ENCODE assay signal across 28 cellular contexts in the genomic region with DNA sequence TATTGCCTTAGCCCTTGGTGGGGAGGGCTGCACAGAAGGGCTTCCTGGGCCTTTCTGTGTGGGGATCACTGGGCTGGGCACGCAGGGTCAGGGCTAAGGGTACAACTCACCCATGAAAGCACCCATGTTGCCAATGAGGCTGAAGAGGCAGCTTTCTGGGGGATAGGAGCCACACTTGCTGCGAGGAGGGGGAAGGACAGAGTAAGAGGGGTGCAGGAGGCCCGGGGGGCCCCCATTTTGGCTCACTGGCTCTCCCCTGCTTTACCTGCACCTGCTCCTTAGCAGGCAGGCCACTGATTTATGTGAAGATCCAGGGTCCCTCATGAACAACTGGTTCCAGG. TPM values are rescaled to one million over a fixed set of nuclear protein-coding genes. Genes with fewer than 3 reads are reported as not detected.
DNase-seq lines count a peak whose midpoint lies in the region; ATAC-seq, FAIRE-seq and TF ChIP-seq lines count a peak whose summit lies in the region.
"Had no signal": no experiment of that assay in that cellular context is flagged by ENCODE, and none has a peak within 500 bp of the region (broad histone marks: within the 10 kb centered on the region; RNA-seq: fewer than 3 reads in every experiment).

No MANE protein-coding gene starts in this region.

- no peak for TF ChIP-seq POLR2A in upper lobe of left lung (IDR thresholded peaks at IDR 0.05)

- H3K9me3 Mint-ChIP-seq in activated naive CD8-positive, alpha-beta T cell (ENCODE audit: low read depth) = no peaks in the 10 kb centered on the region
- H3K9me3 Mint-ChIP-seq in activated naive CD8-positive, alpha-beta T cell treated with anti-CD3 and anti-CD28 coated beads, Interleukin-2, amount 50 U/mL, for 24 hours = no peaks in the 10 kb centered on the region
- no peaks in the 10 kb centered on the region for H3K9me3 Mint-ChIP-seq in activated T-helper 1 cell treated with anti-CD3 and anti-CD28 coated beads, Interleukin-12 subunit alpha, Interleukin-12 subunit beta, Interleukin-2, Interleukin-4 antibody, amounts not matched to agents 30 ng/mL and 10 ng/mL and 1 ng/mL, durations not matched to agents 14 hours and 24 hours and 36 hours
- no peaks in the 10 kb centered on the region for H3K9me3 Mint-ChIP-seq in nephron
- H3K9me3 Mint-ChIP-seq: activated CD4-positive, alpha-beta memory T cell treated with anti-CD3 and anti-CD28 coated beads, Interleukin-2, amount 10 ng/mL, durations not matched to agents 7 days and 5 days had no signal

- H3K27ac ChIP-seq in upper lobe of left lung = peak overlapping the region in 3 of 4 donors; percentile 31 to 92 (median 87)
- H3K27ac ChIP-seq in pancreas = no peak overlapping the region
- H3K27ac ChIP-seq in kidney (ENCODE audit: low read depth in 2 of 2, low read length in 2 of 2) = no peak overlapping the region
- H3K27ac ChIP-seq: suprapubic skin had no signal

- H3K27me3 ChIP-seq in upper lobe of left lung (no peaks in the 10 kb centered on the region), pancreas (no peaks in the 10 kb centered on the region)
- H3K27me3 ChIP-seq: left lung, suprapubic skin had no signal

- H3K4me3 ChIP-seq in upper lobe of left lung (no peak overlapping the region), pancreas (no peak overlapping the region), kidney (ENCODE audit: low read length in 2 of 2) (peak overlapping the region in 1 of 2 donors; percentile 21)
- H3K4me3 ChIP-seq: left lung, suprapubic skin had no signal

- H3K4me1 Mint-ChIP-seq in activated naive CD8-positive, alpha-beta T cell (ENCODE audit: low read depth) = peaks cover 44% of the 10 kb centered on the region
- peaks cover 49% of the 10 kb centered on the region for H3K4me1 Mint-ChIP-seq in activated naive CD8-positive, alpha-beta T cell treated with anti-CD3 and anti-CD28 coated beads, Interleukin-2, amount 50 U/mL, for 24 hours
- peaks cover 23% of the 10 kb centered on the region for H3K4me1 Mint-ChIP-seq in activated T-helper 1 cell treated with anti-CD3 and anti-CD28 coated beads, Interleukin-12 subunit alpha, Interleukin-12 subunit beta, Interleukin-2, Interleukin-4 antibody, amounts not matched to agents 30 ng/mL and 10 ng/mL and 1 ng/mL, durations not matched to agents 14 hours and 24 hours and 36 hours (ENCODE audit: low read depth)
- peaks cover 19% of the 10 kb centered on the region for H3K4me1 Mint-ChIP-seq in nephron

- intact Hi-C loops in activated T-helper 1 cell treated with anti-CD3 and anti-CD28 coated beads, Interleukin-12 subunit alpha, Interleukin-12 subunit beta, Interleukin-2, Interleukin-4 antibody, amounts not matched to agents 30 ng/mL and 10 ng/mL and 1 ng/mL, durations not matched to agents 14 hours and 24 hours and 36 hours (cut with micrococcal nuclease) = no loop called here
- intact Hi-C loops in pancreas (cut with DNase I) (no loop called here), kidney (cut with DNase I) (no loop called here)

- no peak overlapping the region for H3K27ac Mint-ChIP-seq in activated naive CD8-positive, alpha-beta T cell
- H3K27ac Mint-ChIP-seq in activated naive CD8-positive, alpha-beta T cell treated with anti-CD3 and anti-CD28 coated beads, Interleukin-2, amount 50 U/mL, for 24 hours = no peak overlapping the region
- no peak overlapping the region for H3K27ac Mint-ChIP-seq in activated T-helper 1 cell treated with anti-CD3 and anti-CD28 coated beads, Interleukin-12 subunit alpha, Interleukin-12 subunit beta, Interleukin-2, Interleukin-4 antibody, amounts not matched to agents 30 ng/mL and 10 ng/mL and 1 ng/mL, durations not matched to agents 14 hours and 24 hours and 36 hours
- H3K27ac Mint-ChIP-seq in nephron = no peak overlapping the region
- H3K27ac Mint-ChIP-seq: activated CD4-positive, alpha-beta memory T cell treated with anti-CD3 and anti-CD28 coated beads, Interleukin-2, amount 10 ng/mL, durations not matched to agents 7 days and 5 days had no signal

- H3K36me3 ChIP-seq in upper lobe of left lung (peaks cover 9 to 38% (median 23%) of the 10 kb centered on the region in 4 donors), pancreas (peaks cover 0 to 10% (median 9%) of the 10 kb centered on the region in 3 donors), kidney (ENCODE audit: control insufficient read depth in 1 of 2, insufficient read depth in 2 of 2, low read length in 2 of 2) (peaks cover 2 to 24% of the 10 kb centered on the region in 2 donors)

- TF ChIP-seq EP300 in upper lobe of left lung (IDR thresholded peaks at IDR 0.05) = no peak

- DNase-seq in activated naive CD8-positive, alpha-beta T cell treated with anti-CD3 and anti-CD28 coated beads, Interleukin-2, amount 50 U/mL, for 24 hours = no peak
- DNase-seq in activated T-helper 1 cell treated with anti-CD3 and anti-CD28 coated beads, Interleukin-12 subunit alpha, Interleukin-12 subunit beta, Interleukin-2, Interleukin-4 antibody, amounts not matched to agents 30 ng/mL and 10 ng/mL and 1 ng/mL, durations not matched to agents 14 hours and 24 hours and 36 hours (ENCODE audit: low spot score) = no peak
- DNase-seq in upper lobe of left lung (no peak), pancreas (no peak), NCI-H187 treated with DMSO at 0.1 percent for 48 hours (lab: John Stamatoyannopoulos, UW) (no peak), kidney (no peak)
- DNase-seq: activated CD4-positive, alpha-beta memory T cell treated with anti-CD3 and anti-CD28 coated beads, Interleukin-2, amount 10 ng/mL, durations not matched to agents 7 days and 5 days; activated CD4-positive, CD25-positive, alpha-beta regulatory T cell treated with anti-CD3 and anti-CD28 coated beads, Interleukin-2, amount 50 U/mL, for 72 hours; activated CD8-positive, alpha-beta memory T cell treated with anti-CD3 and anti-CD28 coated beads, Interleukin-2, amount 50 U/mL, for 48 hours; activated effector memory CD4-positive, alpha-beta T cell treated with anti-CD3 and anti-CD28 coated beads, Interleukin-2, amount 50 U/mL, for 16 hours; caudate nucleus; glutamatergic neuron; Karpas-422; left lung; mesendoderm; NCI-H1417 treated with DMSO at 0.1 percent for 48 hours; NCI-H226; NCI-H526 treated with DMSO at 0.1 percent for 48 hours; NK-92 treated with Interleukin-12 subunit alpha and Interleukin-12 subunit beta, amount 100 ng/mL, for 24 hours; occipital lobe; SK-N-SH; stimulated activated naive CD4-positive, alpha-beta T cell had no signal

- H3K4me1 ChIP-seq in upper lobe of left lung (peaks cover 34 to 58% (median 40%) of the 10 kb centered on the region in 4 donors), pancreas (peaks cover 14 to 37% (median 34%) of the 10 kb centered on the region in 3 donors), kidney (ENCODE audit: control insufficient read depth in 1 of 2, insufficient read depth in 1 of 2, low read depth in 1 of 2, low read length in 2 of 2) (peaks cover 42 to 54% of the 10 kb centered on the region in 2 donors)

- no peaks in the 10 kb centered on the region for H3K27me3 Mint-ChIP-seq in activated naive CD8-positive, alpha-beta T cell
- H3K27me3 Mint-ChIP-seq in activated naive CD8-positive, alpha-beta T cell treated with anti-CD3 and anti-CD28 coated beads, Interleukin-2, amount 50 U/mL, for 24 hours = no peaks in the 10 kb centered on the region
- no peaks in the 10 kb centered on the region for H3K27me3 Mint-ChIP-seq in activated T-helper 1 cell treated with anti-CD3 and anti-CD28 coated beads, Interleukin-12 subunit alpha, Interleukin-12 subunit beta, Interleukin-2, Interleukin-4 antibody, amounts not matched to agents 30 ng/mL and 10 ng/mL and 1 ng/mL, durations not matched to agents 14 hours and 24 hours and 36 hours (ENCODE audit: insufficient read depth)
- no peaks in the 10 kb centered on the region for H3K27me3 Mint-ChIP-seq in nephron (ENCODE audit: low read depth)

- peak overlapping the region; percentile 20 for H3K4me3 Mint-ChIP-seq in activated naive CD8-positive, alpha-beta T cell
- no peak overlapping the region for H3K4me3 Mint-ChIP-seq in activated naive CD8-positive, alpha-beta T cell treated with anti-CD3 and anti-CD28 coated beads, Interleukin-2, amount 50 U/mL, for 24 hours
- peak overlapping the region; percentile 33 for H3K4me3 Mint-ChIP-seq in activated T-helper 1 cell treated with anti-CD3 and anti-CD28 coated beads, Interleukin-12 subunit alpha, Interleukin-12 subunit beta, Interleukin-2, Interleukin-4 antibody, amounts not matched to agents 30 ng/mL and 10 ng/mL and 1 ng/mL, durations not matched to agents 14 hours and 24 hours and 36 hours
- peak overlapping the region; percentile 89 to 91 (median 90) for H3K4me3 Mint-ChIP-seq in nephron
- H3K4me3 Mint-ChIP-seq: activated CD4-positive, alpha-beta memory T cell treated with anti-CD3 and anti-CD28 coated beads, Interleukin-2, amount 10 ng/mL, durations not matched to agents 7 days and 5 days had no signal

- H3K9me3 ChIP-seq in upper lobe of left lung (no peaks in the 10 kb centered on the region), pancreas (no peaks in the 10 kb centered on the region), kidney (ENCODE audit: control insufficient read depth in 1 of 2, low read length in 2 of 2) (no peaks in the 10 kb centered on the region)
- H3K9me3 ChIP-seq: left lung, SK-N-SH, suprapubic skin had no signal

- no peaks in the 10 kb centered on the region for H3K36me3 Mint-ChIP-seq in activated naive CD8-positive, alpha-beta T cell
- H3K36me3 Mint-ChIP-seq in activated naive CD8-positive, alpha-beta T cell treated with anti-CD3 and anti-CD28 coated beads, Interleukin-2, amount 50 U/mL, for 24 hours (ENCODE audit: low read depth) = peaks cover 9% of the 10 kb centered on the region
- peaks cover 13% of the 10 kb centered on the region for H3K36me3 Mint-ChIP-seq in activated T-helper 1 cell treated with anti-CD3 and anti-CD28 coated beads, Interleukin-12 subunit alpha, Interleukin-12 subunit beta, Interleukin-2, Interleukin-4 antibody, amounts not matched to agents 30 ng/mL and 10 ng/mL and 1 ng/mL, durations not matched to agents 14 hours and 24 hours and 36 hours (ENCODE audit: low read depth)
- H3K36me3 Mint-ChIP-seq in nephron (ENCODE audit: low read depth) = no peaks in the 10 kb centered on the region

- FAIRE-seq in pancreas (lab: Jason Lieb, UNC) (no peak), kidney (lab: Jason Lieb, UNC) (no peak)
- FAIRE-seq: A204.1, H54, islet of Langerhans had no signal

- TF ChIP-seq CTCF in nephron (IDR thresholded peaks at IDR 0.05; ENCODE audit: unreplicated experiment in 3 of 3) (no peak), upper lobe of left lung (IDR thresholded peaks at IDR 0.05) (no peak), pancreas (IDR thresholded peaks at IDR 0.05) (no peak), kidney (IDR thresholded peaks at IDR 0.05; ENCODE audit: borderline replicate concordance, extremely low read depth, insufficient read depth) (no peak)

- 72% methylated on average over 3 of the region's 3 CpGs; no CpG with 5 or more reads in 1 of the 2 donors for WGBS in upper lobe of left lung, 2 donors
- WGBS in pancreas, 2 donors = 73 to 77% methylated on average over 3 of the region's 3 CpGs

- H3K9ac ChIP-seq in kidney (ENCODE audit: low read length in 2 of 2) = no peak overlapping the region
- H3K9ac ChIP-seq: SK-N-SH had no signal

- ATAC-seq in activated naive CD8-positive, alpha-beta T cell treated with anti-CD3 and anti-CD28 coated beads, Interleukin-2, amount 50 U/mL, for 24 hours = no peak
- no peak for ATAC-seq in upper lobe of left lung (ENCODE audit: low FRiP score in 2 of 2)
- ATAC-seq in pancreas = no peak
- ATAC-seq: left lung had no signal

RNA-seq across cellular contexts. Expression of a gene that starts 2.3 kb away (rescaled TPM):
- 7.0 and 8.9 TPM in 2 replicates for total RNA-seq in activated T-helper 1 cell treated with anti-CD3 and anti-CD28 coated beads, Interleukin-12 subunit alpha, Interleukin-12 subunit beta, Interleukin-2, Interleukin-4 antibody, amounts not matched to agents 30 ng/mL and 10 ng/mL and 1 ng/mL, durations not matched to agents 14 hours and 24 hours and 36 hours
- 10 to 100 TPM; 18.9 to 45.8 (median 32.0) TPM for total RNA-seq in upper lobe of left lung
- 10 to 100 TPM; 14.8 to 20.8 (median 17.6) TPM for total RNA-seq in pancreas
- polyA plus RNA-seq in pancreas = 10 to 100 TPM; 36.8 to 47.6 TPM
- total RNA-seq in kidney = 23.1 TPM
- 61.2 TPM for polyA plus RNA-seq in kidney (ENCODE audit: insufficient read depth, low read depth, low replicate concordance)

RNA-seq across cellular contexts. Expression of a gene that starts 4.7 kb away (rescaled TPM):
- total RNA-seq in activated T-helper 1 cell treated with anti-CD3 and anti-CD28 coated beads, Interleukin-12 subunit alpha, Interleukin-12 subunit beta, Interleukin-2, Interleukin-4 antibody, amounts not matched to agents 30 ng/mL and 10 ng/mL and 1 ng/mL, durations not matched to agents 14 hours and 24 hours and 36 hours = 111 and 116 TPM in 2 replicates
- total RNA-seq in upper lobe of left lung (100 to 1,000 TPM in 4 of 6 donors, 10 to 100 TPM in 2; 81.7 to 164 (median 108) TPM), pancreas (10 to 100 TPM; 53.5 to 94.1 (median 60.2) TPM), kidney (89.9 TPM)
- polyA plus RNA-seq in pancreas (100 to 1,000 TPM in 1 of 2 donors, 10 to 100 TPM in 1; 92.6 to 104 TPM), kidney (ENCODE audit: insufficient read depth, low read depth, low replicate concordance) (407 TPM)

RNA-seq across cellular contexts. Expression of a gene that starts 11.7 kb away (rescaled TPM):
- total RNA-seq in activated T-helper 1 cell treated with anti-CD3 and anti-CD28 coated beads, Interleukin-12 subunit alpha, Interleukin-12 subunit beta, Interleukin-2, Interleukin-4 antibody, amounts not matched to agents 30 ng/mL and 10 ng/mL and 1 ng/mL, durations not matched to agents 14 hours and 24 hours and 36 hours = 36.3 and 36.7 TPM in 2 replicates
- total RNA-seq in upper lobe of left lung (10 to 100 TPM; 24.6 to 46.1 (median 34.0) TPM), pancreas (10 to 100 TPM; 12.3 to 27.0 (median 14.0) TPM), kidney (34.5 TPM)
- polyA plus RNA-seq in pancreas (10 to 100 TPM; 18.8 to 33.1 TPM), kidney (ENCODE audit: insufficient read depth, low read depth, low replicate concordance) (37.6 TPM)

RNA-seq across cellular contexts. Expression of a gene that starts 15.8 kb away (rescaled TPM):
- 90.2 and 93.1 TPM in 2 replicates for total RNA-seq in activated T-helper 1 cell treated with anti-CD3 and anti-CD28 coated beads, Interleukin-12 subunit alpha, Interleukin-12 subunit beta, Interleukin-2, Interleukin-4 antibody, amounts not matched to agents 30 ng/mL and 10 ng/mL and 1 ng/mL, durations not matched to agents 14 hours and 24 hours and 36 hours
- total RNA-seq in upper lobe of left lung (100 to 1,000 TPM in 1 of 6 donors, 10 to 100 TPM in 5; 36.8 to 176 (median 67.3) TPM), pancreas (10 to 100 TPM; 14.5 to 22.6 (median 16.5) TPM), kidney (36.4 TPM)
- polyA plus RNA-seq in pancreas (10 to 100 TPM; 18.7 to 20.4 TPM), kidney (ENCODE audit: insufficient read depth, low read depth, low replicate concordance) (35.5 TPM)

RNA-seq across cellular contexts. Expression of a gene that starts 16.0 kb away (rescaled TPM):
- 31.7 and 40.0 TPM in 2 replicates for total RNA-seq in activated T-helper 1 cell treated with anti-CD3 and anti-CD28 coated beads, Interleukin-12 subunit alpha, Interleukin-12 subunit beta, Interleukin-2, Interleukin-4 antibody, amounts not matched to agents 30 ng/mL and 10 ng/mL and 1 ng/mL, durations not matched to agents 14 hours and 24 hours and 36 hours
- total RNA-seq in upper lobe of left lung = 100 to 1,000 TPM in 1 of 6 donors, 10 to 100 TPM in 5; 20.5 to 105 (median 44.0) TPM
- total RNA-seq in pancreas = 10 to 100 TPM in 3 of 6 donors, 1 to 10 TPM in 3; 8.3 to 14.2 (median 11.1) TPM
- polyA plus RNA-seq in pancreas = 10 to 100 TPM; 27.7 to 29.5 TPM
- 46.0 TPM for total RNA-seq in kidney
- 145 TPM for polyA plus RNA-seq in kidney (ENCODE audit: insufficient read depth, low read depth, low replicate concordance)

Comparison
In these comparisons a context has a peak if more than half of its experiments do, and no peak if none do; other contexts are left out.
1. H3K27ac ChIP-seq: peak in upper lobe of left lung (3 of 4); none in pancreas (0 of 4) and kidney (0 of 2).